Comparison of ENCODE assay signal across 1 cellular context in the genomic region with DNA sequence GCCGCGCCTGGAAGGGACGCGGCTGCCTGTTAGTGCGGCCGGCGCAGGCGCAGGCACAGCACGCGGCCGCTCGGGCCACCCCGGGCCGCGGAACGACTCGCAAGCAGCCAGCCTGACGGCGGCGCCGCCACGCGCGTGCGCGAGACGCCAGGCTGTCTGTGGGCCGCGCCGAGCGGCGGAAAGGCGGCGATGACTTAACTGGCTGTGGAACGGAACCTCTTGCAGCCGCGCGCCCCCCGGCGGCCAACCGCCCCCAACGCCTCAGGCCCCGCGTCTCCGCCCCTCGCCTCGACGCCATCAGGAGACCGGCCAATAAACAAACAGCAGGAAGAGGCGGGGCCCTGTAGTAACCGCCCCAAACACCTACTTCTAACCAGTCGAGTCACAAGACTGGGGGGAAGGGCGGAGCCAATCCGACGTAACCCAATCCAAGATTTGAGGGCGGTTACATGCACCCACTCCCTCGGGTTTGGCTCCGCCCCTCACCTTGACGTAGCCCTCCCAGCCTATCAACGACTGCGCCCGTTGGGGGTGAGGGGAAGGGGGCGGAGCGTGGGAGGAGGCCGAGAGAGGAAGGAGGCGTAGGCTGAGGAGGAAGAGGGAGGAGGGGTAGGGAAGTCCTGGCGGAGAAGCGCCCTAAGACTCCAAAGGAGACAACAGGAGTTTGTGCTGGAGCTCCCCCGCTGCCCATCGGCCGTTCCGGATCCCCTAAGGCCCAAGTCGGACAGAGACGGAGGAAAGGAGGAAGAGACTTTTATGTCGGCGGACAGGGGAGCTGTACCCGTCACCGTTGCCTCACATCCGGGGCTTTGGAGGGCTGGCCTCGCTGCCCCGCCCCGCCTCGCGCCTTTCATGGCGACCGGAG.
A peak's percentile ranks its signal among the peaks of the same experiment; 100 is the strongest.
TF ChIP-seq lines count a peak whose summit lies in the region.

Gene FBRS (plus strand): TSS at position 566 of the 865 bp plus-strand sequence. CDS start 1,088 bp downstream, outside the sequence.

TF ChIP-seq in HepG2, 621 proteins besides CTCF, POLR2A, EP300 and RAD21 (continued from another document and continues in another):
- TF ChIP-seq, protein P1, sequence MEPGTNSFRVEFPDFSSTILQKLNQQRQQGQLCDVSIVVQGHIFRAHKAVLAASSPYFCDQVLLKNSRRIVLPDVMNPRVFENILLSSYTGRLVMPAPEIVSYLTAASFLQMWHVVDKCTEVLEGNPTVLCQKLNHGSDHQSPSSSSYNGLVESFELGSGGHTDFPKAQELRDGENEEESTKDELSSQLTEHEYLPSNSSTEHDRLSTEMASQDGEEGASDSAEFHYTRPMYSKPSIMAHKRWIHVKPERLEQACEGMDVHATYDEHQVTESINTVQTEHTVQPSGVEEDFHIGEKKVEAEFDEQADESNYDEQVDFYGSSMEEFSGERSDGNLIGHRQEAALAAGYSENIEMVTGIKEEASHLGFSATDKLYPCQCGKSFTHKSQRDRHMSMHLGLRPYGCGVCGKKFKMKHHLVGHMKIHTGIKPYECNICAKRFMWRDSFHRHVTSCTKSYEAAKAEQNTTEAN (CRISPR knock-in tag; conservative IDR thresholded peaks at IDR 0.05), result 0 out of 2 replicates have a peak, but pooled peaks have one; percentile 28
- TF ChIP-seq, protein P2, sequence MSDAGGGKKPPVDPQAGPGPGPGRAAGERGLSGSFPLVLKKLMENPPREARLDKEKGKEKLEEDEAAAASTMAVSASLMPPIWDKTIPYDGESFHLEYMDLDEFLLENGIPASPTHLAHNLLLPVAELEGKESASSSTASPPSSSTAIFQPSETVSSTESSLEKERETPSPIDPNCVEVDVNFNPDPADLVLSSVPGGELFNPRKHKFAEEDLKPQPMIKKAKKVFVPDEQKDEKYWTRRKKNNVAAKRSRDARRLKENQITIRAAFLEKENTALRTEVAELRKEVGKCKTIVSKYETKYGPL (CRISPR knock-in tag; IDR thresholded peaks at IDR 0.05), result no peak
- TF ChIP-seq ZNF749 (CRISPR knock-in tag; IDR thresholded peaks at IDR 0.05; ENCODE audit: borderline replicate concordance), result peak; percentile 62; the same call in 1 of the 2 replicates
- TF ChIP-seq, protein P3, sequence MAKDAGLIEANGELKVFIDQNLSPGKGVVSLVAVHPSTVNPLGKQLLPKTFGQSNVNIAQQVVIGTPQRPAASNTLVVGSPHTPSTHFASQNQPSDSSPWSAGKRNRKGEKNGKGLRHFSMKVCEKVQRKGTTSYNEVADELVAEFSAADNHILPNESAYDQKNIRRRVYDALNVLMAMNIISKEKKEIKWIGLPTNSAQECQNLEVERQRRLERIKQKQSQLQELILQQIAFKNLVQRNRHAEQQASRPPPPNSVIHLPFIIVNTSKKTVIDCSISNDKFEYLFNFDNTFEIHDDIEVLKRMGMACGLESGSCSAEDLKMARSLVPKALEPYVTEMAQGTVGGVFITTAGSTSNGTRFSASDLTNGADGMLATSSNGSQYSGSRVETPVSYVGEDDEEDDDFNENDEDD (CRISPR knock-in tag; IDR thresholded peaks at IDR 0.05; ENCODE audit: borderline replicate concordance), result peak; percentile 68
- 0 out of 2 replicates have a peak, but pooled peaks have one; percentile 22 for TF ChIP-seq GATA4 (IDR thresholded peaks at IDR 0.05; ENCODE audit: borderline replicate concordance, low read depth)
- TF ChIP-seq, protein P4, sequence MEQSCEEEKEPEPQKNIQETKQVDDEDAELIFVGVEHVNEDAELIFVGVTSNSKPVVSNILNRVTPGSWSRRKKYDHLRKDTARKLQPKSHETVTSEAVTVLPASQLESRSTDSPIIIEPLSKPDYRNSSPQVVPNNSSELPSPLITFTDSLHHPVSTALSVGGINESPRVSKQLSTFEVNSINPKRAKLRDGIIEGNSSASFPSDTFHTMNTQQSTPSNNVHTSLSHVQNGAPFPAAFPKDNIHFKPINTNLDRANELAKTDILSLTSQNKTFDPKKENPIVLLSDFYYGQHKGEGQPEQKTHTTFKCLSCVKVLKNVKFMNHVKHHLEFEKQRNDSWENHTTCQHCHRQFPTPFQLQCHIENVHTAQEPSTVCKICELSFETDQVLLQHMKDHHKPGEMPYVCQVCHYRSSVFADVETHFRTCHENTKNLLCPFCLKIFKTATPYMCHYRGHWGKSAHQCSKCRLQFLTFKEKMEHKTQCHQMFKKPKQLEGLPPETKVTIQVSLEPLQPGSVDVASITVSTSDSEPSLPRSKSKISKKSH (CRISPR knock-in tag; IDR thresholded peaks at IDR 0.05; ENCODE audit: borderline replicate concordance), result no peak; the same call in 1 of the 2 replicates
- peak; percentile 41; the same call in 1 of the 2 replicates for TF ChIP-seq GMEB2 (CRISPR knock-in tag; IDR thresholded peaks at IDR 0.05; ENCODE audit: low read depth)
- TF ChIP-seq DNMT3B (CRISPR knock-in tag; conservative IDR thresholded peaks at IDR 0.05), result no peak
- TF ChIP-seq, protein P5, sequence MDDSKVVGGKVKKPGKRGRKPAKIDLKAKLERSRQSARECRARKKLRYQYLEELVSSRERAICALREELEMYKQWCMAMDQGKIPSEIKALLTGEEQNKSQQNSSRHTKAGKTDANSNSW (CRISPR knock-in tag; IDR thresholded peaks at IDR 0.05; ENCODE audit: borderline replicate concordance), result no peak
- TF ChIP-seq NBN (conservative IDR thresholded peaks at IDR 0.05), result no peak
- no peak for TF ChIP-seq ZNF343 (CRISPR knock-in tag; IDR thresholded peaks at IDR 0.05)
- TF ChIP-seq GLI4 (CRISPR knock-in tag; IDR thresholded peaks at IDR 0.05; ENCODE audit: borderline replicate concordance), result 0 out of 2 replicates have a peak, but pooled peaks have one; percentile 67
- TF ChIP-seq ZNF136 (CRISPR knock-in tag; IDR thresholded peaks at IDR 0.05; ENCODE audit: low read depth), result no peak
- no peak for TF ChIP-seq ZNF180 (CRISPR knock-in tag; IDR thresholded peaks at IDR 0.05; ENCODE audit: borderline replicate concordance, low read depth)
- TF ChIP-seq HNRNPK (IDR thresholded peaks at IDR 0.05; ENCODE audit: low read depth, low read length, poor library complexity, severe bottlenecking), result peak; percentile 30
- no peak for TF ChIP-seq XBP1 (CRISPR knock-in tag; IDR thresholded peaks at IDR 0.05)
- no peak for TF ChIP-seq ZNF430 (CRISPR knock-in tag; IDR thresholded peaks at IDR 0.05)
- no peak for TF ChIP-seq NR2F6 (IDR thresholded peaks at IDR 0.05)
- TF ChIP-seq NR2F6 (CRISPR knock-in tag; IDR thresholded peaks at IDR 0.05), result peak; percentile 53; the same call in 1 of the 2 replicates
- peak; percentile 89 for TF ChIP-seq ETV5 (CRISPR knock-in tag; IDR thresholded peaks at IDR 0.05; ENCODE audit: borderline replicate concordance)
- TF ChIP-seq ZNF160 (CRISPR knock-in tag; IDR thresholded peaks at IDR 0.05), result peak; percentile 48
- peak; percentile 79 for TF ChIP-seq CEBPB (IDR thresholded peaks at IDR 0.05; ENCODE audit: borderline replicate concordance, low read depth, low read length)
- peak; percentile 60 for TF ChIP-seq ZNF776 (CRISPR knock-in tag; IDR thresholded peaks at IDR 0.05)
- TF ChIP-seq KLF6 (CRISPR knock-in tag; IDR thresholded peaks at IDR 0.05), result no peak
- peak; percentile 57; the same call in 1 of the 2 replicates for TF ChIP-seq HNRNPL (IDR thresholded peaks at IDR 0.05; ENCODE audit: low read depth, low read length)
- no peak for TF ChIP-seq ZNF414 (CRISPR knock-in tag; IDR thresholded peaks at IDR 0.05)
- TF ChIP-seq ZNF616 (CRISPR knock-in tag; IDR thresholded peaks at IDR 0.05; ENCODE audit: low read depth), result no peak; the same call in 1 of the 2 replicates
- no peak; the same call in 1 of the 2 replicates for TF ChIP-seq ZNF362 (CRISPR knock-in tag; IDR thresholded peaks at IDR 0.05; ENCODE audit: borderline replicate concordance)
- TF ChIP-seq EHMT2 (IDR thresholded peaks at IDR 0.05; ENCODE audit: borderline replicate concordance, low read depth, low read length), result no peak
- no peak for TF ChIP-seq MTF1 (CRISPR knock-in tag; IDR thresholded peaks at IDR 0.05)
- peak; percentile 96 for TF ChIP-seq HOXA3 (CRISPR knock-in tag; IDR thresholded peaks at IDR 0.05)
- no peak for TF ChIP-seq SMC3 (IDR thresholded peaks at IDR 0.05; ENCODE audit: low read length)
- TF ChIP-seq ZNF737 (CRISPR knock-in tag; IDR thresholded peaks at IDR 0.05; ENCODE audit: borderline replicate concordance), result no peak
- TF ChIP-seq NR2C2 (CRISPR knock-in tag; IDR thresholded peaks at IDR 0.05; ENCODE audit: borderline replicate concordance), result peak; percentile 77
- TF ChIP-seq ZNF138 (CRISPR knock-in tag; IDR thresholded peaks at IDR 0.05; ENCODE audit: low read depth), result peak; percentile 62; the same call in 1 of the 2 replicates
- TF ChIP-seq NONO (IDR thresholded peaks at IDR 0.05), result no peak
- TF ChIP-seq NONO (CRISPR knock-in tag; conservative IDR thresholded peaks at IDR 0.05), result peak; percentile 81
- no peak; the same call in 1 of the 2 replicates for TF ChIP-seq ZNF513 (CRISPR knock-in tag; conservative IDR thresholded peaks at IDR 0.05)
- no peak for TF ChIP-seq LRRFIP1 (CRISPR knock-in tag; conservative IDR thresholded peaks at IDR 0.05)
- peak; percentile 50; the same call in 1 of the 2 replicates for TF ChIP-seq NFKB2 (CRISPR knock-in tag; IDR thresholded peaks at IDR 0.05; ENCODE audit: borderline replicate concordance)
- TF ChIP-seq ZNF224 (CRISPR knock-in tag; IDR thresholded peaks at IDR 0.05), result no peak
- no peak for TF ChIP-seq ZNF296 (CRISPR knock-in tag; conservative IDR thresholded peaks at IDR 0.05)
- TF ChIP-seq RAD51 (IDR thresholded peaks at IDR 0.05; ENCODE audit: borderline replicate concordance), result no peak
- TF ChIP-seq ZEB1 (IDR thresholded peaks at IDR 0.05; ENCODE audit: insufficient replicate concordance, low read depth), result no peak
- TF ChIP-seq MED13 (CRISPR knock-in tag; IDR thresholded peaks at IDR 0.05), result peak; percentile 80
- TF ChIP-seq ZNF10 (CRISPR knock-in tag; IDR thresholded peaks at IDR 0.05; ENCODE audit: borderline replicate concordance, low read depth), result no peak
- TF ChIP-seq MIER2 (CRISPR knock-in tag; IDR thresholded peaks at IDR 0.05), result no peak
- no peak for TF ChIP-seq NFIB (CRISPR knock-in tag; IDR thresholded peaks at IDR 0.05; ENCODE audit: borderline replicate concordance)
- no peak for TF ChIP-seq ARNTL (CRISPR knock-in tag; IDR thresholded peaks at IDR 0.05)
- TF ChIP-seq LCORL (IDR thresholded peaks at IDR 0.05), result no peak
- peak; percentile 43; the same call in 1 of the 2 replicates for TF ChIP-seq LCORL (CRISPR knock-in tag; IDR thresholded peaks at IDR 0.05)
- TF ChIP-seq ZNF747 (CRISPR knock-in tag; IDR thresholded peaks at IDR 0.05; ENCODE audit: borderline replicate concordance), result no peak; the same call in 1 of the 2 replicates
- peak; percentile 57 for TF ChIP-seq RCOR2 (CRISPR knock-in tag; IDR thresholded peaks at IDR 0.05)
